Comparison of ENCODE assay signal across 8 cellular contexts in the genomic region with DNA sequence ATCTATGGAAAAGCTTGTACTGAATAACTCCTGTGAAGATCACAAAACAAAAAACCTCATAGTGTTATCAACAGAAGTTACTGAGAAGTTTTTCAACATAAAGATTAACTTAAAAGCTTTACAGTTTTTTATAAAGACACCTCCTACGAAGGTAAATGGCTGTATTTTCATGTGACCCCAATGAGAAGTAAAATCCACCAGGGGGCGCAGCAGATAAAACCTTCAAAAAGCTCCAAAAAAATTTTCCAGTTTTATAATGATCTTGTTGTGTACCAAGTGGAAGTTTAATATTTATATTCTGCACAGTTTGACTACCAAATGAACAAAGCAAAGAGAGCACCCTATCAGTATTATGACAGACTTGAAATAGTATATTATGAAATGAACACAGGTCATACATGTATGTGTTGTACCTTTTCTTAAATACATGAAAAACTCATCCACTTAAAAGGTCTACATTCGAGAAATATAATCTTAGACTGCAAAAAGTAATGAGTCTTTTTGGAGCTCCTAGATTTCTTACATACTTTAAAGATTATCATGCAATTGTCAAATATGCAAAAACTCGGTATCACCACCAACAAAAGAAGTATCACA. TPM values are rescaled to one million over a fixed set of nuclear protein-coding genes. Genes with fewer than 3 reads are reported as not detected.
DNase-seq lines count a peak whose midpoint lies in the region; ATAC-seq and TF ChIP-seq lines count a peak whose summit lies in the region.

No MANE protein-coding gene starts in this region.

- TF ChIP-seq CTCF in sigmoid colon (IDR thresholded peaks at IDR 0.05), result peak in 2 of 4 experiments; percentile 25 to 49

- H3K27me3 ChIP-seq in sigmoid colon, result no peaks in the 10 kb centered on the region

- no peak for TF ChIP-seq EP300 in sigmoid colon (IDR thresholded peaks at IDR 0.05)

- 37 to 47% methylated on average over 4 of the region's 4 CpGs for WGBS in sigmoid colon, 2 donors

- H3K4me1 ChIP-seq in sigmoid colon, result peaks cover 0 to 54% (median 30%) of the 10 kb centered on the region in 4 donors

- no peaks in the 10 kb centered on the region for H3K9me3 ChIP-seq in sigmoid colon

- no peak for TF ChIP-seq POLR2A in sigmoid colon (IDR thresholded peaks at IDR 0.05)

- H3K36me3 ChIP-seq in sigmoid colon, result no peaks in the 10 kb centered on the region

- intact Hi-C loops in sigmoid colon (cut with DNase I), result loop anchor here (2.0 kb wide), 1 partner anchor 53 kb away; no protein-coding TSS in a partner anchor

- no peak for ATAC-seq in GM21717 (IDR thresholded peaks at IDR 0.05; ENCODE audit: unreplicated experiment)
- ATAC-seq in HG03095 (IDR thresholded peaks at IDR 0.05; ENCODE audit: unreplicated experiment), result no peak

- no peak overlapping the region for H3K27ac ChIP-seq in sigmoid colon

- no peak overlapping the region for H3K4me3 ChIP-seq in sigmoid colon

- DNase-seq in DMS53 treated with DMSO at 0.1 percent for 48 hours (lab: John Stamatoyannopoulos, UW; ENCODE audit: unreplicated experiment) (peak; percentile 24), M059J (ENCODE audit: low read depth) (peak; percentile 50), fibroblast of the conjunctiva (ENCODE audit: low read depth) (peak; percentile 34), sigmoid colon (peak; percentile 71), cerebellar nuclear complex (lab: John Stamatoyannopoulos, UW) (no peak)
- DNase-seq in activated CD4-positive, alpha-beta T cell treated with anti-CD3 and anti-CD28 coated beads, Interleukin-2, amount 50 U/mL, for 1 hour, result peak; percentile 54

RNA-seq across cellular contexts. Expression of a gene that starts 38.5 kb away (rescaled TPM):
- 24.0 and 25.6 TPM in 2 replicates for total RNA-seq in M059J (2014; rRNA removed; shearing (Covaris generic))
- 10 to 100 TPM in 3 of 4 donors, 1 to 10 TPM in 1; 9.1 to 20.7 (median 17.2) TPM for total RNA-seq in sigmoid colon
- polyA plus RNA-seq in sigmoid colon, result 10 to 100 TPM in 1 of 3 donors, 1 to 10 TPM in 2; 6.0 to 10.5 (median 7.9) TPM

RNA-seq across cellular contexts. Expression of a gene that starts 56.1 kb away (rescaled TPM):
- 25.8 and 30.8 TPM in 2 replicates for total RNA-seq in M059J (2014; rRNA removed; shearing (Covaris generic))
- total RNA-seq in sigmoid colon, result 10 to 100 TPM; 28.4 to 38.5 (median 36.6) TPM
- polyA plus RNA-seq in sigmoid colon, result 10 to 100 TPM; 17.4 to 28.8 (median 27.5) TPM

Comparison
In these comparisons a context has a peak if more than half of its experiments do, and no peak if none do; other contexts are left out.
1. DNase-seq: peak in DMS53 treated with DMSO at 0.1 percent for 48 hours (single experiment), M059J (single experiment), activated CD4-positive, alpha-beta T cell treated with anti-CD3 and anti-CD28 coated beads, Interleukin-2, amount 50 U/mL, for 1 hour (single experiment), fibroblast of the conjunctiva (single experiment) and sigmoid colon (single experiment); none in cerebellar nuclear complex (0 of 2).